ENCODE assay signal across 18 cellular contexts in the genomic region with DNA sequence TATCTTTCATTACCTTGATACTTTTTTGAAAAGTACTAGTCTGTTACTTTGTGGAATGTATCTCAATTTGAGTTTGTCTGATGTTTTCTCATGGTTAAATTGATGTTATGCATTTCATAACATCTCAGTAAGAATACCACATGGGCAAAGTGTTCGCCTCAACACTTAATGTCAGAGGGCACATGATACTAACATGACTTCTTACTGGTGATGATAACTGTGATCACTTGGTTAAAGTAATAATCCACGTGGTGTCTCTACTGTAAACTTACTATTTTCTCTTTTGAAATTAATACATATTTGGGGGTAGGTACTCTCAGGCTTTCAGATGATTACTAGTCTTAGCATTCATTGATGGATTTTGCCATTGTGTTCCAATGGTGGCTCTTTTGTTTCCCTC. TPM values are rescaled to one million over a fixed set of nuclear protein-coding genes. Genes with fewer than 3 reads are reported as not detected.
A peak's percentile ranks its signal among the peaks of the same experiment; 100 is the strongest.
DNase-seq lines count a peak whose midpoint lies in the region; ATAC-seq, FAIRE-seq and TF ChIP-seq lines count a peak whose summit lies in the region.
"Had no signal": no experiment of that assay in that cellular context is flagged by ENCODE, and none has a peak within 500 bp of the region (broad histone marks: within the 10 kb centered on the region; RNA-seq: fewer than 3 reads in every experiment).

No MANE protein-coding gene starts in this region.

- no peak for FAIRE-seq in K562 (lab: Jason Lieb, UNC)
- FAIRE-seq: islet of Langerhans, TTC549, urothelium cell line had no signal

- peaks cover 78% of the 10 kb centered on the region for H3K4me1 Mint-ChIP-seq in activated naive CD4-positive, alpha-beta T cell treated with anti-CD3 and anti-CD28 coated beads, Interleukin-2, amount 50 U/mL, for 24 hours
- peaks cover 49% of the 10 kb centered on the region for H3K4me1 Mint-ChIP-seq in stimulated activated naive CD8-positive, alpha-beta T cell treated with anti-CD3 and anti-CD28 coated beads, Interleukin-15, amount 100 ng/mL, for 72 hours

- H3K9me1 ChIP-seq in K562 (ENCODE audit: control insufficient read depth, insufficient read depth, low read length): no peaks in the 10 kb centered on the region

- H2AFZ ChIP-seq in K562 (ENCODE audit: low read depth, low read length): no peak overlapping the region

- H3K4me3 ChIP-seq in K562: peak overlapping the region; percentile 73
- no peak overlapping the region for H3K4me3 ChIP-seq in body of pancreas
- H3K4me3 ChIP-seq: colonic mucosa had no signal

- peaks cover 16% of the 10 kb centered on the region for H3K36me3 Mint-ChIP-seq in activated naive CD4-positive, alpha-beta T cell treated with anti-CD3 and anti-CD28 coated beads, Interleukin-2, amount 50 U/mL, for 24 hours

- peaks cover 11 to 15% of the 10 kb centered on the region in 2 experiments for H3K4me1 ChIP-seq in K562 (replicated peaks in 1 of 2; ENCODE audit: control insufficient read depth in 2 of 2, insufficient read depth in 2 of 2, low read length in 2 of 2)
- H3K4me1 ChIP-seq in body of pancreas: peaks cover 14% of the 10 kb centered on the region

- no peaks in the 10 kb centered on the region for H4K20me1 ChIP-seq in K562 (replicated peaks; ENCODE audit: control insufficient read depth, insufficient read depth, low read length)

- TF ChIP-seq EP300 in K562 (IDR thresholded peaks at IDR 0.05; ENCODE audit: low read length): no peak

- ATAC-seq in K562 (peak; percentile 38), GM18519 (IDR thresholded peaks at IDR 0.05; ENCODE audit: low FRiP score, unreplicated experiment) (no peak), body of pancreas (no peak)
- ATAC-seq in stimulated activated naive CD8-positive, alpha-beta T cell treated with anti-CD3 and anti-CD28 coated beads, Interleukin-15, amount 100 ng/mL, for 72 hours: no peak
- ATAC-seq: stimulated activated memory B cell treated with anti-CD40 and anti-IgM and Interleukin-4, amounts not matched to agents 10 μg/mL and 1 μg/mL and 100 μg/mL, for 72 hours had no signal

- intact Hi-C loops in K562 (cut with micrococcal nuclease): no loop called here
- intact Hi-C loops in body of pancreas (cut with DNase I): no loop called here

- H3K27me3 ChIP-seq in K562 (ENCODE audit: control insufficient read depth in 2 of 2, insufficient read depth in 2 of 2, low read length in 2 of 2) (no peaks in the 10 kb centered on the region), body of pancreas (no peaks in the 10 kb centered on the region)
- H3K27me3 ChIP-seq: colonic mucosa had no signal

- H3K9me3 ChIP-seq in K562 (replicated peaks; ENCODE audit: control insufficient read depth, insufficient read depth, low read depth, low read length) (peaks cover 7% of the 10 kb centered on the region; the same call in 1 of the 2 replicates), body of pancreas (no peaks in the 10 kb centered on the region)
- H3K9me3 ChIP-seq: colonic mucosa had no signal

- TF ChIP-seq CTCF in K562 (IDR thresholded peaks at IDR 0.05 in 2 of 3, conservative IDR thresholded peaks at IDR 0.05 in 1 of 3; ENCODE audit: insufficient read depth in 2 of 3, low read depth in 1 of 3, low read length in 3 of 3) (no peak), body of pancreas (IDR thresholded peaks at IDR 0.05) (no peak)

- H3K4me3 Mint-ChIP-seq in activated naive CD4-positive, alpha-beta T cell treated with anti-CD3 and anti-CD28 coated beads, Interleukin-2, amount 50 U/mL, for 24 hours: peak overlapping the region; percentile 99
- H3K4me3 Mint-ChIP-seq in stimulated activated naive CD8-positive, alpha-beta T cell treated with anti-CD3 and anti-CD28 coated beads, Interleukin-15, amount 100 ng/mL, for 72 hours: peak overlapping the region; percentile 45 to 97
- H3K4me3 Mint-ChIP-seq: stimulated activated memory B cell treated with anti-CD40 and anti-IgM and Interleukin-4, amounts not matched to agents 10 μg/mL and 1 μg/mL and 100 μg/mL, for 72 hours had no signal

- no peaks in the 10 kb centered on the region for H3K36me3 ChIP-seq in K562 (ENCODE audit: control insufficient read depth, insufficient read depth, low read length)
- H3K36me3 ChIP-seq in body of pancreas (replicated peaks in 1 of 2; ENCODE audit: insufficient read depth in 1 of 2, low read depth in 2 of 2): no peaks in the 10 kb centered on the region
- H3K36me3 ChIP-seq: colonic mucosa had no signal

- H3K27ac Mint-ChIP-seq in activated naive CD4-positive, alpha-beta T cell treated with anti-CD3 and anti-CD28 coated beads, Interleukin-2, amount 50 U/mL, for 24 hours: peak overlapping the region; percentile 20
- H3K27ac Mint-ChIP-seq in stimulated activated naive CD8-positive, alpha-beta T cell treated with anti-CD3 and anti-CD28 coated beads, Interleukin-15, amount 100 ng/mL, for 72 hours: no peak overlapping the region
- H3K27ac Mint-ChIP-seq: stimulated activated memory B cell treated with anti-CD40 and anti-IgM and Interleukin-4, amounts not matched to agents 10 μg/mL and 1 μg/mL and 100 μg/mL, for 72 hours had no signal

- H3K27me3 Mint-ChIP-seq in activated naive CD4-positive, alpha-beta T cell treated with anti-CD3 and anti-CD28 coated beads, Interleukin-2, amount 50 U/mL, for 24 hours: no peaks in the 10 kb centered on the region
- no peaks in the 10 kb centered on the region for H3K27me3 Mint-ChIP-seq in stimulated activated naive CD8-positive, alpha-beta T cell treated with anti-CD3 and anti-CD28 coated beads, Interleukin-15, amount 100 ng/mL, for 72 hours
- H3K27me3 Mint-ChIP-seq: stimulated activated memory B cell treated with anti-CD40 and anti-IgM and Interleukin-4, amounts not matched to agents 10 μg/mL and 1 μg/mL and 100 μg/mL, for 72 hours had no signal

- TF ChIP-seq POLR2A in K562 (conservative IDR thresholded peaks at IDR 0.05) (no peak), body of pancreas (IDR thresholded peaks at IDR 0.05) (no peak)

- peak overlapping the region; percentile 21 to 92; a peak in 3 of 4 replicates for H3K9ac ChIP-seq in K562 (ENCODE audit: insufficient read depth in 1 of 2, low read depth in 2 of 2, low read length in 2 of 2)

- H3K4me2 ChIP-seq in K562 (ENCODE audit: insufficient read depth, low read length): peak overlapping the region; percentile 98

- WGBS in K562 (ENCODE audit: insufficient coverage, low coverage, missing lambda C conversion rate): 2% methylated on average over 2 of the region's 2 CpGs
- 88 to 89% methylated on average over 2 of the region's 2 CpGs for WGBS in body of pancreas, 2 donors

- peaks cover 72% of the 10 kb centered on the region for H3K79me2 ChIP-seq in K562 (ENCODE audit: control insufficient read depth, insufficient read depth, low read length)

- BruUV-seq in K562 (replicated peaks; lab: Mats Ljungman, UMichigan): no TSS peak

- CTCF ChIA-PET in K562 (lab: Yijun Ruan, JAX; ENCODE audit: low intra/inter-chr PET ratio): no interaction called here

- H3K9me3 Mint-ChIP-seq in activated naive CD4-positive, alpha-beta T cell treated with anti-CD3 and anti-CD28 coated beads, Interleukin-2, amount 50 U/mL, for 24 hours: peaks cover 3% of the 10 kb centered on the region
- peaks cover 8 to 12% of the 10 kb centered on the region in 2 donors for H3K9me3 Mint-ChIP-seq in stimulated activated naive CD8-positive, alpha-beta T cell treated with anti-CD3 and anti-CD28 coated beads, Interleukin-15, amount 100 ng/mL, for 72 hours

- DNase-seq in activated naive CD4-positive, alpha-beta T cell treated with anti-CD3 and anti-CD28 coated beads, Interleukin-2, amount 50 U/mL, for 16 hours: no peak
- DNase-seq in NCI-H69 (lab: John Stamatoyannopoulos, UW): peak; percentile 42
- DNase-seq in K562 (ENCODE audit: extremely low read depth in 1 of 4, low spot score in 3 of 4): peak in 2 of 4 experiments; percentile 21 to 46
- DNase-seq in stimulated activated naive CD8-positive, alpha-beta T cell treated with anti-CD3 and anti-CD28 coated beads, Interleukin-15, amount 100 ng/mL, for 72 hours: no peak
- no peak for DNase-seq in body of pancreas
- DNase-seq in NOMO-1 treated with dmso at 0.1 percent for 144 hours (lab: John Stamatoyannopoulos, UW; ENCODE audit: unreplicated experiment): no peak
- DNase-seq: colonic mucosa; glutamatergic neuron; mesendoderm; NCI-H1048; NCI-H2171 treated with DMSO at 0.1 percent for 48 hours; NK-92 treated with Interleukin-12 subunit alpha and Interleukin-12 subunit beta, amount 100 ng/mL, for 24 hours had no signal

- H3K27ac ChIP-seq in K562 (ENCODE audit: extremely low read depth, low read depth, low read length): peak overlapping the region; percentile 89
- no peak overlapping the region for H3K27ac ChIP-seq in body of pancreas
- H3K27ac ChIP-seq: colonic mucosa had no signal

- POLR2A ChIA-PET in K562 (lab: Yijun Ruan, JAX): interaction anchor here (0.7 kb wide), 1 partner anchor 1057 kb away, joined by 3 read pairs; no protein-coding TSS in a partner anchor

- no peak for TF ChIP-seq RAD21 in K562 (CRISPR knock-in tag; conservative IDR thresholded peaks at IDR 0.05 in 1 of 2, IDR thresholded peaks at IDR 0.05 in 1 of 2)

- in situ Hi-C loops in K562 (cut with MboI): loop anchor here (10.0 kb wide), 1 partner anchor 895 kb away; no protein-coding TSS in a partner anchor

TF ChIP-seq in K562, 482 proteins besides CTCF, POLR2A, EP300 and RAD21 (continues in another document):
- TF ChIP-seq GTF2A2 (tag; IDR thresholded peaks at IDR 0.05): no peak

RNA-seq across cellular contexts. Expression of gene SDHAF3, which starts 2.2 kb away (rescaled TPM):
- total RNA-seq in K562 (2011; cell fraction: chromatin; rRNA removed; ENCODE audit: low replicate concordance): 7.7 and 30.7 TPM in 2 replicates
- 15.3 and 16.8 TPM in 2 replicates for total RNA-seq in K562 (2011; cell fraction: nucleolus; rRNA removed)
- 17.1 and 30.9 TPM in 2 replicates for total RNA-seq in K562 (2011; cell fraction: nucleoplasm; rRNA removed)
- 51.5 and 73.8 TPM in 2 replicates for total RNA-seq in K562 (2014; rRNA removed)
- 170 and 174 TPM in 2 replicates for total RNA-seq in K562 (2014; rRNA removed; fragmentation: Illumina TruSeq; extraction: Trizol)
- 188 and 230 TPM in 2 replicates for total RNA-seq in K562 (2015; rRNA removed; fragmentation: Illumina TruSeq; extraction: Trizol)
- 103 and 115 TPM in 2 replicates for total RNA-seq in K562 (2021)
- 63.4 and 134 TPM in 2 replicates for polyA plus RNA-seq in K562 (2011; rRNA removed)
- 16.4 and 17.9 TPM in 2 replicates for polyA plus RNA-seq in K562 (2011; cell fraction: cytosol; rRNA removed)
- polyA plus RNA-seq in K562 (2011; cell fraction: nucleus; rRNA removed): 16.4 and 16.8 TPM in 2 replicates
- 70.7 and 116 TPM in 2 replicates for polyA plus RNA-seq in K562 (2012)
- 103 and 145 TPM in 2 replicates for polyA plus RNA-seq in K562 (2014; fragmentation: Illumina TruSeq; extraction: Trizol)
- 100 to 1,000 TPM; 336 to 403 TPM for polyA plus RNA-seq in K562 (2014; fragmentation: Nextera tagmentation; extraction: Ambion mirVana)
- 94.7 and 108 TPM in 2 replicates for polyA plus RNA-seq in K562 (2014; rRNA removed)
- polyA minus RNA-seq in K562 (2011; rRNA and poly(A)+ RNA removed): 24.3 and 44.0 TPM in 2 replicates
- polyA minus RNA-seq in K562 (2011; cell fraction: cytosol; rRNA and poly(A)+ RNA removed): 57.7 and 63.1 TPM in 2 replicates
- polyA minus RNA-seq in K562 (2011; cell fraction: nucleus; rRNA and poly(A)+ RNA removed): 16.7 and 22.7 TPM in 2 replicates
- total RNA-seq in body of pancreas: 10 to 100 TPM; 22.3 to 30.7 TPM
